12 cellular contexts compared by ENCODE assay signal in the genomic region with DNA sequence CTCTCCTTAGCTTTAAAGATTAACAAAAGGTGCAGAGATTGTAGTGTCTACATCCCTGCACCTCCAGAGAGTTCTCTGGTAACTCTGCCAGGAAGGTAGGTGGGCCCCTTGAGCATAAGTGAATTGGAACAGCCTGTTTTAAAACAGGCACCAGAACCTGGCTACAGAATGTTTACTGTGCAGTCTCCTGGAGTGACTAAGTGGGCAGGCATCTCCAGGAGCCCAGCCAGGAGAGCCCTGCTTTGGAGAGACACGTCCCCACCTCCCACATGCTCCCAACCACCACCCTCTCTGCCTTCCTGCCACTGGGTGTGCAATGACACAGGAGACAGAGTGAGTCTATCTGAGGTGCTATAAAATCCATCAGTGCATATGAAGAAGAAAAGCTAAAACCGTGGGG.
A peak's percentile ranks its signal among the peaks of the same experiment; 100 is the strongest.
DNase-seq lines count a peak whose midpoint lies in the region; ATAC-seq and TF ChIP-seq lines count a peak whose summit lies in the region.
"Had no signal": no experiment of that assay in that cellular context is flagged by ENCODE, and none has a peak within 500 bp of the region (broad histone marks: within the 10 kb centered on the region; RNA-seq: fewer than 3 reads in every experiment).

No MANE protein-coding gene starts in this region.

- no peaks in the 10 kb centered on the region for H3K27me3 ChIP-seq in tibial nerve

- TF ChIP-seq CTCF in HEK293 (tag by site-specific recombination; IDR thresholded peaks at IDR 0.05): no peak
- 0 out of 2 replicates have a peak, but pooled peaks have one; percentile 26 for TF ChIP-seq CTCF in RWPE1 (conservative IDR thresholded peaks at IDR 0.05; ENCODE audit: low read depth)
- TF ChIP-seq CTCF in tibial nerve (IDR thresholded peaks at IDR 0.05): no peak

- H3K4me1 Mint-ChIP-seq in activated naive CD8-positive, alpha-beta T cell treated with anti-CD3 and anti-CD28 coated beads for 36 hours: no peaks in the 10 kb centered on the region
- H3K4me1 Mint-ChIP-seq in activated T-cell treated with anti-CD3 and anti-CD28 coated beads, Interleukin-2, amount 50 U/mL, for 4 hours (ENCODE audit: low read depth): no peaks in the 10 kb centered on the region
- H3K4me1 Mint-ChIP-seq in activated CD4-positive, alpha-beta memory T cell treated with anti-CD3 and anti-CD28 coated beads, Interleukin-2, amount 10 ng/mL, durations not matched to agents 7 days and 5 days: no peaks in the 10 kb centered on the region
- H3K4me1 Mint-ChIP-seq: activated naive CD8-positive, alpha-beta T cell treated with anti-CD3 and anti-CD28 coated beads, Interleukin-2, amount 50 U/mL, for 24 hours; natural killer cell had no signal

- intact Hi-C loops in Right ventricle myocardium superior (cut with DNase I): loop anchor here (10.0 kb wide), 1 partner anchor 66 kb away; no protein-coding TSS in a partner anchor

- no peak overlapping the region for H3K4me3 Mint-ChIP-seq in activated naive CD8-positive, alpha-beta T cell treated with anti-CD3 and anti-CD28 coated beads for 36 hours
- no peak overlapping the region for H3K4me3 Mint-ChIP-seq in activated T-cell treated with anti-CD3 and anti-CD28 coated beads, Interleukin-2, amount 50 U/mL, for 4 hours
- H3K4me3 Mint-ChIP-seq in activated CD4-positive, alpha-beta memory T cell treated with anti-CD3 and anti-CD28 coated beads, Interleukin-2, amount 10 ng/mL, durations not matched to agents 7 days and 5 days: no peak overlapping the region
- H3K4me3 Mint-ChIP-seq: activated naive CD8-positive, alpha-beta T cell treated with anti-CD3 and anti-CD28 coated beads, Interleukin-2, amount 50 U/mL, for 24 hours; natural killer cell; T-helper 2 cell treated with Interferon-gamma antibody and Interleukin-4, amounts not matched to agents 5 μg/mL and 100 μg/mL, for 36 hours had no signal

- WGBS in tibial nerve, 2 donors: 59 to 83% methylated on average over 2 of the region's 2 CpGs

- H3K27ac Mint-ChIP-seq in activated naive CD8-positive, alpha-beta T cell treated with anti-CD3 and anti-CD28 coated beads for 36 hours: no peak overlapping the region
- H3K27ac Mint-ChIP-seq in activated CD4-positive, alpha-beta memory T cell treated with anti-CD3 and anti-CD28 coated beads, Interleukin-2, amount 10 ng/mL, durations not matched to agents 7 days and 5 days: no peak overlapping the region
- H3K27ac Mint-ChIP-seq: activated naive CD8-positive, alpha-beta T cell treated with anti-CD3 and anti-CD28 coated beads, Interleukin-2, amount 50 U/mL, for 24 hours; natural killer cell; T-helper 2 cell treated with Interferon-gamma antibody and Interleukin-4, amounts not matched to agents 5 μg/mL and 100 μg/mL, for 36 hours had no signal

- POLR2A ChIA-PET in HEK293 (lab: Yijun Ruan, JAX): no interaction called here
- POLR2A ChIA-PET in RWPE1 (lab: Yijun Ruan, JAX; ENCODE audit: low non-redundant PET): no interaction called here
- POLR2A ChIA-PET in activated CD4-positive, alpha-beta memory T cell treated with anti-CD3 and anti-CD28 coated beads, Interleukin-2, amount 10 ng/mL, durations not matched to agents 7 days and 5 days (lab: Charles Lee): no interaction called here

- peak; percentile 87 for DNase-seq in RWPE1 (ENCODE audit: low spot score)
- DNase-seq in Right ventricle myocardium superior: peak; percentile 83
- DNase-seq in renal cortical epithelial cell (ENCODE audit: low read depth): peak; percentile 96
- no peak for DNase-seq in activated naive CD8-positive, alpha-beta T cell treated with anti-CD3 and anti-CD28 coated beads for 36 hours
- DNase-seq in activated T-cell treated with anti-CD3 and anti-CD28 coated beads, Interleukin-2, amount 50 U/mL, for 4 hours: no peak
- no peak for DNase-seq in activated CD4-positive, alpha-beta memory T cell treated with anti-CD3 and anti-CD28 coated beads, Interleukin-2, amount 10 ng/mL, durations not matched to agents 7 days and 5 days
- DNase-seq in tibial nerve (ENCODE audit: low spot score in 2 of 2): no peak
- DNase-seq: activated naive CD8-positive, alpha-beta T cell treated with anti-CD3 and anti-CD28 coated beads, Interleukin-2, amount 50 U/mL, for 24 hours; natural killer cell; NCI-H2227 treated with DMSO at 0.1 percent for 48 hours had no signal

- no peaks in the 10 kb centered on the region for H3K9me3 ChIP-seq in HEK293 (ENCODE audit: control insufficient read depth, insufficient read depth, low read depth, low read length)
- no peaks in the 10 kb centered on the region for H3K9me3 ChIP-seq in tibial nerve

- H3K4me3 ChIP-seq in HEK293 (ENCODE audit: low read depth, low read length) (no peak overlapping the region), tibial nerve (no peak overlapping the region)

- no peaks in the 10 kb centered on the region for H3K36me3 Mint-ChIP-seq in activated naive CD8-positive, alpha-beta T cell treated with anti-CD3 and anti-CD28 coated beads for 36 hours
- H3K36me3 Mint-ChIP-seq in activated T-cell treated with anti-CD3 and anti-CD28 coated beads, Interleukin-2, amount 50 U/mL, for 4 hours (ENCODE audit: insufficient read depth): no peaks in the 10 kb centered on the region
- H3K36me3 Mint-ChIP-seq in activated CD4-positive, alpha-beta memory T cell treated with anti-CD3 and anti-CD28 coated beads, Interleukin-2, amount 10 ng/mL, durations not matched to agents 7 days and 5 days (ENCODE audit: low read depth): no peaks in the 10 kb centered on the region
- H3K36me3 Mint-ChIP-seq: natural killer cell had no signal

- H3K4me1 ChIP-seq in HEK293 (ENCODE audit: control insufficient read depth, insufficient read depth, low read length): peaks cover 7% of the 10 kb centered on the region; the same call in 1 of the 2 replicates
- peaks cover 0 to 4% (median 0%) of the 10 kb centered on the region in 4 donors for H3K4me1 ChIP-seq in tibial nerve

- CTCF ChIA-PET in HEK293 (lab: Yijun Ruan, JAX) (interaction anchor here (0.8 kb wide), 1 partner anchor 707 kb away, joined by 3 read pairs; no protein-coding TSS in a partner anchor), RWPE1 (lab: Yijun Ruan, JAX) (interaction anchor here (0.7 kb wide), 1 partner anchor 239 kb away, joined by 3 read pairs; no protein-coding TSS in a partner anchor)
- CTCF ChIA-PET in activated CD4-positive, alpha-beta memory T cell treated with anti-CD3 and anti-CD28 coated beads, Interleukin-2, amount 10 ng/mL, durations not matched to agents 7 days and 5 days (lab: Charles Lee): no interaction called here

- H3K27me3 Mint-ChIP-seq in activated naive CD8-positive, alpha-beta T cell treated with anti-CD3 and anti-CD28 coated beads for 36 hours: no peaks in the 10 kb centered on the region
- peaks cover 3% of the 10 kb centered on the region for H3K27me3 Mint-ChIP-seq in activated T-cell treated with anti-CD3 and anti-CD28 coated beads, Interleukin-2, amount 50 U/mL, for 4 hours (ENCODE audit: low read depth)
- H3K27me3 Mint-ChIP-seq in activated CD4-positive, alpha-beta memory T cell treated with anti-CD3 and anti-CD28 coated beads, Interleukin-2, amount 10 ng/mL, durations not matched to agents 7 days and 5 days: no peaks in the 10 kb centered on the region
- H3K27me3 Mint-ChIP-seq: activated naive CD8-positive, alpha-beta T cell treated with anti-CD3 and anti-CD28 coated beads, Interleukin-2, amount 50 U/mL, for 24 hours had no signal

- TF ChIP-seq EP300 in tibial nerve (IDR thresholded peaks at IDR 0.05): no peak

- no peaks in the 10 kb centered on the region for H3K9me3 Mint-ChIP-seq in activated naive CD8-positive, alpha-beta T cell treated with anti-CD3 and anti-CD28 coated beads for 36 hours
- no peaks in the 10 kb centered on the region for H3K9me3 Mint-ChIP-seq in activated T-cell treated with anti-CD3 and anti-CD28 coated beads, Interleukin-2, amount 50 U/mL, for 4 hours
- H3K9me3 Mint-ChIP-seq in activated CD4-positive, alpha-beta memory T cell treated with anti-CD3 and anti-CD28 coated beads, Interleukin-2, amount 10 ng/mL, durations not matched to agents 7 days and 5 days: no peaks in the 10 kb centered on the region
- H3K9me3 Mint-ChIP-seq: activated naive CD8-positive, alpha-beta T cell treated with anti-CD3 and anti-CD28 coated beads, Interleukin-2, amount 50 U/mL, for 24 hours; T-helper 2 cell treated with Interferon-gamma antibody and Interleukin-4, amounts not matched to agents 5 μg/mL and 100 μg/mL, for 36 hours had no signal

- H3K27ac ChIP-seq in HEK293 (ENCODE audit: extremely low read depth, low read depth, low read length): no peak overlapping the region
- H3K27ac ChIP-seq in RWPE1: peak overlapping the region; percentile 68
- H3K27ac ChIP-seq in tibial nerve: no peak overlapping the region

- peak; percentile 95 for ATAC-seq in Right ventricle myocardium superior (ENCODE audit: poor library complexity)
- ATAC-seq in activated T-cell treated with anti-CD3 and anti-CD28 coated beads, Interleukin-2, amount 50 U/mL, for 4 hours: no peak
- ATAC-seq: activated naive CD8-positive, alpha-beta T cell treated with anti-CD3 and anti-CD28 coated beads, Interleukin-2, amount 50 U/mL, for 24 hours; natural killer cell had no signal

- H3K36me3 ChIP-seq in HEK293 (ENCODE audit: control insufficient read depth in 2 of 2, insufficient read depth in 1 of 2, low read length in 2 of 2) (no peaks in the 10 kb centered on the region), tibial nerve (no peaks in the 10 kb centered on the region)

- no peak for TF ChIP-seq POLR2A in tibial nerve (IDR thresholded peaks at IDR 0.05)

TF ChIP-seq in HEK293, 187 proteins besides CTCF, POLR2A, EP300 and RAD21 (continues in another document):
- 0 out of 2 replicates have a peak, but pooled peaks have one; percentile 64 for TF ChIP-seq ZFP69B (tag by site-specific recombination; IDR thresholded peaks at IDR 0.05)

Comparison
In these comparisons a context has a peak if more than half of its experiments do, and no peak if none do; other contexts are left out.
1. DNase-seq: peak in RWPE1 (single experiment), Right ventricle myocardium superior (single experiment) and renal cortical epithelial cell (single experiment); none in activated naive CD8-positive, alpha-beta T cell treated with anti-CD3 and anti-CD28 coated beads for 36 hours (single experiment), activated T-cell treated with anti-CD3 and anti-CD28 coated beads, Interleukin-2, amount 50 U/mL, for 4 hours (single experiment), activated CD4-positive, alpha-beta memory T cell treated with anti-CD3 and anti-CD28 coated beads, Interleukin-2, amount 10 ng/mL, durations not matched to agents 7 days and 5 days (single experiment) and tibial nerve (0 of 2).